Comparison of ENCODE assay signal across 19 cellular contexts in genomic region chr10:56469482-56469881, GRCh38.
"Had no signal": no experiment of that assay in that cellular context is flagged by ENCODE, and none has a peak within 500 bp of the region (broad histone marks: within the 10 kb centered on the region; RNA-seq: fewer than 3 reads in every experiment).

No MANE protein-coding gene starts in this region.

- H3K4me1 Mint-ChIP-seq: nephron progenitor cell had no signal

- H3K4me3 Mint-ChIP-seq: activated T-cell treated with anti-CD3 and anti-CD28 coated beads, Interleukin-2, amount 50 U/mL, for 24 hours; dendritic cell treated with granulocyte-macrophage colony-stimulating factor and Interleukin-4, amounts not matched to agents 40 ng/mL and 50 ng/mL, for 4 days; effector memory CD8-positive, alpha-beta T cell; nephron progenitor cell; stimulated activated memory B cell treated with anti-CD40 and anti-IgM and Interleukin-4, amounts not matched to agents 10 μg/mL and 1 μg/mL and 100 μg/mL, for 72 hours had no signal

- DNase-seq: activated CD4-positive, alpha-beta T cell treated with anti-CD3 and anti-CD28 coated beads, Interleukin-2, amount 50 U/mL, for 1 hour; activated CD4-positive, CD25-positive, alpha-beta regulatory T cell; activated effector memory CD4-positive, alpha-beta T cell treated with Interleukin-2 at 50 U/mL for 16 hours; activated T-cell treated with anti-CD3 and anti-CD28 coated beads, Interleukin-2, amount 50 U/mL, for 24 hours; amygdala; brain microvascular endothelial cell; effector memory CD8-positive, alpha-beta T cell; erythroblast; nephron progenitor cell; psoas muscle; right lobe of liver; spleen; stimulated activated CD4-positive, alpha-beta T cell treated with anti-CD3 and anti-CD28 coated beads, Interleukin-1b, Interleukin-23, amount 100 ng/mL, for 48 hours; substantia nigra; transverse colon had no signal

- H3K27me3 ChIP-seq: brain microvascular endothelial cell, hepatocyte, right lobe of liver, spleen, transverse colon had no signal

- H3K36me3 Mint-ChIP-seq: stimulated activated memory B cell treated with anti-CD40 and anti-IgM and Interleukin-4, amounts not matched to agents 10 μg/mL and 1 μg/mL and 100 μg/mL, for 72 hours had no signal

- H3K27ac Mint-ChIP-seq: activated naive CD4-positive, alpha-beta T cell treated with anti-CD3 and anti-CD28 coated beads, Interleukin-2, amount 50 U/mL, for 72 hours; activated T-cell treated with anti-CD3 and anti-CD28 coated beads, Interleukin-2, amount 50 U/mL, for 24 hours; dendritic cell treated with granulocyte-macrophage colony-stimulating factor and Interleukin-4, amounts not matched to agents 40 ng/mL and 50 ng/mL, for 4 days; effector memory CD8-positive, alpha-beta T cell; nephron progenitor cell; stimulated activated memory B cell treated with anti-CD40 and anti-IgM and Interleukin-4, amounts not matched to agents 10 μg/mL and 1 μg/mL and 100 μg/mL, for 72 hours had no signal

- H3K9me3 Mint-ChIP-seq: nephron progenitor cell; stimulated activated memory B cell treated with anti-CD40 and anti-IgM and Interleukin-4, amounts not matched to agents 10 μg/mL and 1 μg/mL and 100 μg/mL, for 72 hours had no signal

- H3K27me3 Mint-ChIP-seq: activated T-cell treated with anti-CD3 and anti-CD28 coated beads, Interleukin-2, amount 50 U/mL, for 24 hours; dendritic cell treated with granulocyte-macrophage colony-stimulating factor and Interleukin-4, amounts not matched to agents 40 ng/mL and 50 ng/mL, for 4 days; effector memory CD8-positive, alpha-beta T cell; stimulated activated memory B cell treated with anti-CD40 and anti-IgM and Interleukin-4, amounts not matched to agents 10 μg/mL and 1 μg/mL and 100 μg/mL, for 72 hours had no signal

- H3K36me3 ChIP-seq: brain microvascular endothelial cell, right lobe of liver, spleen, transverse colon had no signal

- ATAC-seq: activated naive CD4-positive, alpha-beta T cell treated with anti-CD3 and anti-CD28 coated beads, Interleukin-2, amount 50 U/mL, for 72 hours; effector memory CD8-positive, alpha-beta T cell; psoas muscle; right lobe of liver; stimulated activated memory B cell treated with anti-CD40 and anti-IgM and Interleukin-4, amounts not matched to agents 10 μg/mL and 1 μg/mL and 100 μg/mL, for 72 hours had no signal

- H3K4me3 ChIP-seq: hepatocyte, psoas muscle, right lobe of liver, spleen, transverse colon had no signal
